In the genomic region with DNA sequence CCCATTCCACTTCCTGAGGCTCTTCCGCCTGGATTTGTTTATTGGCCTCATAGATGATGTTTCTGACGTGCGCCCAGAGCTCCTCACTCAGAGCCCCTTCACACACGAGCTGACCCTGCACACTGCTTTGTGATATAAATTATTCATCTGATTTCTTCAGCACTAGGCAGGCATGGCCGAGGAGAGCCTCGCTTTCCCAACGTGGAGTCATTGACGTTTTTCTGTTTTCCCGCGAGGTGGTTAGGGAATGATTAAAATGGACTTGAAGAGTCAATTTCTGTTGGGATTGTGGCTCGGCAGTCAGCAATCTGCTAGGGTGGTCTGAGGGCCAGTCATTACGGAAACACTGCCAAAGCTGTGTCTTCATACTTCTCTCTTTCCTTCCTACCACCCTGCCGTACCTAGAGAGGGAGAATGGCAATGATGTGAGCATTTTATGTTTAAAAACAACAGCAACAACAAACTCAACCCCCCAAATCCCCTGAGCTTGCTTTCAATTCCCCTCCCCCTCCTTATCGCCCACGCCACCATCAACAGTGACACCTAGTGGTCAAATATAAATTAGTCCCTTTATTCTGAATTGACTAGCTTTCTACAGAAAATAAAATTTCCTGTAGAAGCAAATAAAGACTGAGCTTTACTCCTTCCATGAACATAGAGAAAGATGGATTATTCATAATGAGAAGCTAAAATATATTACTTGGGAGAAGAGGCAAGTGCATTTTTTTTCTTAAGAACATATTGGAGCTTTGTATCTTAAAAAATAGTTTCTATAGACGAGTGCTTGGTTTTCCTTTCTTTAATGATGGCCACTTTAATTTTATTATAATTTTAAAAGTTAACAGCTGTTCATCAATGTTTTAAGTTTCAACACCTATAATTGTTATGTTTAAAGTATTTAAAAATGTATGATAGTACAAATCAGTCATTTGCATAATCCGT, we compare ENCODE assay signal across 1 cellular context.
TF ChIP-seq lines count a peak whose summit lies in the region.

No MANE protein-coding gene starts in this region.

TF ChIP-seq in HepG2, 621 proteins besides CTCF, POLR2A, EP300 and RAD21 (continued from another document):
- TF ChIP-seq, protein P1, sequence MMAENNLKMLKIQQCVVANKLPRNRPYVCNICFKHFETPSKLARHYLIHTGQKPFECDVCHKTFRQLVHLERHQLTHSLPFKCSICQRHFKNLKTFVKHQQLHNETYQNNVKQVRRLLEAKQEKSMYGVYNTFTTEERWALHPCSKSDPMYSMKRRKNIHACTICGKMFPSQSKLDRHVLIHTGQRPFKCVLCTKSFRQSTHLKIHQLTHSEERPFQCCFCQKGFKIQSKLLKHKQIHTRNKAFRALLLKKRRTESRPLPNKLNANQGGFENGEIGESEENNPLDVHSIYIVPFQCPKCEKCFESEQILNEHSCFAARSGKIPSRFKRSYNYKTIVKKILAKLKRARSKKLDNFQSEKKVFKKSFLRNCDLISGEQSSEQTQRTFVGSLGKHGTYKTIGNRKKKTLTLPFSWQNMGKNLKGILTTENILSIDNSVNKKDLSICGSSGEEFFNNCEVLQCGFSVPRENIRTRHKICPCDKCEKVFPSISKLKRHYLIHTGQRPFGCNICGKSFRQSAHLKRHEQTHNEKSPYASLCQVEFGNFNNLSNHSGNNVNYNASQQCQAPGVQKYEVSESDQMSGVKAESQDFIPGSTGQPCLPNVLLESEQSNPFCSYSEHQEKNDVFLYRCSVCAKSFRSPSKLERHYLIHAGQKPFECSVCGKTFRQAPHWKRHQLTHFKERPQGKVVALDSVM (CRISPR knock-in tag; IDR thresholded peaks at IDR 0.05), result no peak
- TF ChIP-seq, protein P2, sequence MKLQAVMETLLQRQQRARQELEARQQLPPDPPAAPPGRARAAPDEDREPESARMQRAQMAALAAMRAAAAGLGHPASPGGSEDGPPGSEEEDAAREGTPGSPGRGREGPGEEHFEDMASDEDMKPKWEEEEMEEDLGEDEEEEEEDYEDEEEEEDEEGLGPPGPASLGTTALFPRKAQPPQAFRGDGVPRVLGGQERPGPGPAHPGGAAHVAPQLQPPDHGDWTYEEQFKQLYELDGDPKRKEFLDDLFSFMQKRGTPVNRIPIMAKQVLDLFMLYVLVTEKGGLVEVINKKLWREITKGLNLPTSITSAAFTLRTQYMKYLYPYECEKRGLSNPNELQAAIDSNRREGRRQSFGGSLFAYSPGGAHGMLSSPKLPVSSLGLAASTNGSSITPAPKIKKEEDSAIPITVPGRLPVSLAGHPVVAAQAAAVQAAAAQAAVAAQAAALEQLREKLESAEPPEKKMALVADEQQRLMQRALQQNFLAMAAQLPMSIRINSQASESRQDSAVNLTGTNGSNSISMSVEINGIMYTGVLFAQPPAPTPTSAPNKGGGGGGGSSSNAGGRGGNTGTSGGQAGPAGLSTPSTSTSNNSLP (IDR thresholded peaks at IDR 0.05; ENCODE audit: low read depth, low read length), result peak; percentile 72
- no peak for TF ChIP-seq PPARG (CRISPR knock-in tag; conservative IDR thresholded peaks at IDR 0.05)
- no peak for TF ChIP-seq KLF11 (CRISPR knock-in tag; IDR thresholded peaks at IDR 0.05)
- TF ChIP-seq ZNF616 (CRISPR knock-in tag; IDR thresholded peaks at IDR 0.05; ENCODE audit: low read depth), result no peak
- TF ChIP-seq LCORL (IDR thresholded peaks at IDR 0.05), result no peak
- TF ChIP-seq LCORL (CRISPR knock-in tag; IDR thresholded peaks at IDR 0.05), result 0 out of 2 replicates have a peak, but pooled peaks have one; percentile 39
- TF ChIP-seq KLF9 (CRISPR knock-in tag; IDR thresholded peaks at IDR 0.05; ENCODE audit: low read depth), result no peak
- no peak for TF ChIP-seq NAIF1 (CRISPR knock-in tag; IDR thresholded peaks at IDR 0.05; ENCODE audit: borderline replicate concordance)
- TF ChIP-seq MIXL1 (CRISPR knock-in tag; IDR thresholded peaks at IDR 0.05), result peak; percentile 58; the same call in 1 of the 2 replicates
- TF ChIP-seq HNF4A (CRISPR knock-in tag; IDR thresholded peaks at IDR 0.05), result no peak
- TF ChIP-seq GATAD2A (CRISPR knock-in tag; IDR thresholded peaks at IDR 0.05), result 0 out of 2 replicates have a peak, but pooled peaks have one; percentile 12
- no peak for TF ChIP-seq ZNF629 (CRISPR knock-in tag; conservative IDR thresholded peaks at IDR 0.05)
- TF ChIP-seq GLI4 (CRISPR knock-in tag; IDR thresholded peaks at IDR 0.05; ENCODE audit: borderline replicate concordance), result no peak
- TF ChIP-seq POGZ (CRISPR knock-in tag; IDR thresholded peaks at IDR 0.05), result no peak
- no peak for TF ChIP-seq SOX6 (IDR thresholded peaks at IDR 0.05)
- 0 out of 2 replicates have a peak, but pooled peaks have one; percentile 12 for TF ChIP-seq SOX6 (CRISPR knock-in tag; IDR thresholded peaks at IDR 0.05)
- no peak for TF ChIP-seq FOXC1 (CRISPR knock-in tag; IDR thresholded peaks at IDR 0.05; ENCODE audit: borderline replicate concordance)
- 0 out of 2 replicates have a peak, but pooled peaks have one; percentile 8 for TF ChIP-seq FOXK1 (CRISPR knock-in tag; IDR thresholded peaks at IDR 0.05; ENCODE audit: borderline replicate concordance, low read depth)
- no peak for TF ChIP-seq ZNF780A (CRISPR knock-in tag; IDR thresholded peaks at IDR 0.05)
- no peak for TF ChIP-seq ZSCAN9 (CRISPR knock-in tag; IDR thresholded peaks at IDR 0.05; ENCODE audit: borderline replicate concordance)
- 0 out of 2 replicates have a peak, but pooled peaks have one; percentile 53 for TF ChIP-seq EZH2 (conservative IDR thresholded peaks at IDR 0.05; ENCODE audit: low read depth, low read length)
- no peak for TF ChIP-seq SIN3A (IDR thresholded peaks at IDR 0.05; ENCODE audit: borderline replicate concordance, low read depth, low read length)
- TF ChIP-seq DMAP1 (CRISPR knock-in tag; IDR thresholded peaks at IDR 0.05), result no peak
- TF ChIP-seq, protein P3, sequence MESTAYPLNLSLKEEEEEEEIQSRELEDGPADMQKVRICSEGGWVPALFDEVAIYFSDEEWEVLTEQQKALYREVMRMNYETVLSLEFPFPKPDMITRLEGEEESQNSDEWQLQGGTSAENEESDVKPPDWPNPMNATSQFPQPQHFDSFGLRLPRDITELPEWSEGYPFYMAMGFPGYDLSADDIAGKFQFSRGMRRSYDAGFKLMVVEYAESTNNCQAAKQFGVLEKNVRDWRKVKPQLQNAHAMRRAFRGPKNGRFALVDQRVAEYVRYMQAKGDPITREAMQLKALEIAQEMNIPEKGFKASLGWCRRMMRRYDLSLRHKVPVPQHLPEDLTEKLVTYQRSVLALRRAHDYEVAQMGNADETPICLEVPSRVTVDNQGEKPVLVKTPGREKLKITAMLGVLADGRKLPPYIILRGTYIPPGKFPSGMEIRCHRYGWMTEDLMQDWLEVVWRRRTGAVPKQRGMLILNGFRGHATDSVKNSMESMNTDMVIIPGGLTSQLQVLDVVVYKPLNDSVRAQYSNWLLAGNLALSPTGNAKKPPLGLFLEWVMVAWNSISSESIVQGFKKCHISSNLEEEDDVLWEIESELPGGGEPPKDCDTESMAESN (CRISPR knock-in tag; conservative IDR thresholded peaks at IDR 0.05), result peak; percentile 45; the same call in 1 of the 2 replicates
- TF ChIP-seq PAX8 (CRISPR knock-in tag; IDR thresholded peaks at IDR 0.05; ENCODE audit: borderline replicate concordance), result no peak
- TF ChIP-seq, protein P4, sequence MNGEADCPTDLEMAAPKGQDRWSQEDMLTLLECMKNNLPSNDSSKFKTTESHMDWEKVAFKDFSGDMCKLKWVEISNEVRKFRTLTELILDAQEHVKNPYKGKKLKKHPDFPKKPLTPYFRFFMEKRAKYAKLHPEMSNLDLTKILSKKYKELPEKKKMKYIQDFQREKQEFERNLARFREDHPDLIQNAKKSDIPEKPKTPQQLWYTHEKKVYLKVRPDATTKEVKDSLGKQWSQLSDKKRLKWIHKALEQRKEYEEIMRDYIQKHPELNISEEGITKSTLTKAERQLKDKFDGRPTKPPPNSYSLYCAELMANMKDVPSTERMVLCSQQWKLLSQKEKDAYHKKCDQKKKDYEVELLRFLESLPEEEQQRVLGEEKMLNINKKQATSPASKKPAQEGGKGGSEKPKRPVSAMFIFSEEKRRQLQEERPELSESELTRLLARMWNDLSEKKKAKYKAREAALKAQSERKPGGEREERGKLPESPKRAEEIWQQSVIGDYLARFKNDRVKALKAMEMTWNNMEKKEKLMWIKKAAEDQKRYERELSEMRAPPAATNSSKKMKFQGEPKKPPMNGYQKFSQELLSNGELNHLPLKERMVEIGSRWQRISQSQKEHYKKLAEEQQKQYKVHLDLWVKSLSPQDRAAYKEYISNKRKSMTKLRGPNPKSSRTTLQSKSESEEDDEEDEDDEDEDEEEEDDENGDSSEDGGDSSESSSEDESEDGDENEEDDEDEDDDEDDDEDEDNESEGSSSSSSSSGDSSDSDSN (CRISPR knock-in tag; IDR thresholded peaks at IDR 0.05), result no peak
